8 cellular contexts compared by ENCODE assay signal in genomic region chr11:121291896-121292502, GRCh38. TPM values are rescaled to one million over a fixed set of nuclear protein-coding genes. Genes with fewer than 3 reads are reported as not detected.
A peak's percentile ranks its signal among the peaks of the same experiment; 100 is the strongest.
DNase-seq lines count a peak whose midpoint lies in the region; ATAC-seq and TF ChIP-seq lines count a peak whose summit lies in the region.

No MANE protein-coding gene starts in this region.

- 8% methylated on average over 19 of the region's 19 CpGs for WGBS in SK-N-SH (ENCODE audit: low lambda C conversion rate)

- H3K4me3 ChIP-seq in SK-N-SH (ENCODE audit: low read depth in 2 of 2, low read length in 1 of 2): peak overlapping the region; percentile 87 to 92

- H3K4me2 ChIP-seq in SK-N-SH: peak overlapping the region; percentile 86

- peaks cover 2 to 11% of the 10 kb centered on the region in 2 donors for H3K27me3 Mint-ChIP-seq in natural killer cell treated with Interleukin-12 subunit alpha and Interleukin-12 subunit beta and Interleukin-15 and Interleukin-18, amount 100 ng/mL, for 72 hours

- CTCF ChIA-PET in SK-N-SH (lab: Yijun Ruan, JAX): interaction anchor here (0.6 to 0.9 kb wide), 4 partner anchors 11 to 178 kb away, joined by 3 read pairs; no protein-coding TSS in a partner anchor

- H3K27me3 ChIP-seq in SK-N-SH (ENCODE audit: insufficient read depth): no peaks in the 10 kb centered on the region

- POLR2A ChIA-PET in SK-N-SH (lab: Yijun Ruan, JAX): interaction anchor here (0.6 to 1.2 kb wide), 4 partner anchors 9 to 693 kb away, joined by 3 to 4 read pairs (median 4); no protein-coding TSS in a partner anchor

- H3F3A ChIP-seq in SK-N-SH (replicated peaks; ENCODE audit: insufficient read depth): no peaks in the 10 kb centered on the region

- H3K4me3 Mint-ChIP-seq in natural killer cell treated with Interleukin-12 subunit alpha and Interleukin-12 subunit beta and Interleukin-15 and Interleukin-18, amount 100 ng/mL, for 72 hours: peak overlapping the region; percentile 99

- peaks cover 0 to 4% of the 10 kb centered on the region in 2 experiments; a peak in 2 of 4 replicates for H3K4me1 ChIP-seq in SK-N-SH (ENCODE audit: control insufficient read depth in 1 of 2, insufficient read depth in 2 of 2, low read depth in 1 of 2, low read length in 1 of 2)

- H3K9me3 Mint-ChIP-seq in natural killer cell treated with Interleukin-12 subunit alpha and Interleukin-12 subunit beta and Interleukin-15 and Interleukin-18, amount 100 ng/mL, for 72 hours: no peaks in the 10 kb centered on the region

- no peaks in the 10 kb centered on the region; the same call in 1 of the 2 replicates for H4K20me1 ChIP-seq in SK-N-SH (ENCODE audit: insufficient read depth)

- no peak for TF ChIP-seq RAD21 in SK-N-SH (IDR thresholded peaks at IDR 0.05; ENCODE audit: low read length)

- peak overlapping the region in 1 of 2 experiments; percentile 87; a peak in 2 of 4 replicates for H3K27ac ChIP-seq in SK-N-SH (ENCODE audit: low read depth in 2 of 2, low read length in 1 of 2)

- no peak for TF ChIP-seq EP300 in SK-N-SH (IDR thresholded peaks at IDR 0.05; ENCODE audit: borderline replicate concordance in 1 of 2, low read depth in 1 of 2, low read length in 1 of 2)

- DNase-seq in DMS53 treated with DMSO at 0.1 percent for 48 hours (lab: John Stamatoyannopoulos, UW; ENCODE audit: unreplicated experiment) (peak; percentile 79), GM20000 (ENCODE audit: low spot score) (peak; percentile 32), SK-N-SH (peak; percentile 3), GOT3 (lab: John Stamatoyannopoulos, UW) (no peak), posterior vena cava (ENCODE audit: low spot score) (no peak)
- no peak for DNase-seq in natural killer cell treated with Interleukin-12 subunit alpha and Interleukin-12 subunit beta and Interleukin-15 and Interleukin-18, amount 100 ng/mL, for 72 hours (ENCODE audit: low spot score)

- peaks cover 35% of the 10 kb centered on the region; the same call in 1 of the 2 replicates for H3K79me2 ChIP-seq in SK-N-SH (ENCODE audit: insufficient read depth)

- peaks cover 28 to 34% of the 10 kb centered on the region in 2 donors for H3K4me1 Mint-ChIP-seq in natural killer cell treated with Interleukin-12 subunit alpha and Interleukin-12 subunit beta and Interleukin-15 and Interleukin-18, amount 100 ng/mL, for 72 hours (ENCODE audit: low read depth in 2 of 2)

- no peaks in the 10 kb centered on the region for H3K9me3 ChIP-seq in SK-N-SH

- ATAC-seq in HG03565 (IDR thresholded peaks at IDR 0.05; ENCODE audit: unreplicated experiment) (peak; percentile 8), esophagus mucosa (peak; percentile 2)
- peak in 1 of 2 donors; percentile 1 for ATAC-seq in natural killer cell treated with Interleukin-12 subunit alpha and Interleukin-12 subunit beta and Interleukin-15 and Interleukin-18, amount 100 ng/mL, for 72 hours

- peak overlapping the region; percentile 91 to 100 for H3K27ac Mint-ChIP-seq in natural killer cell treated with Interleukin-12 subunit alpha and Interleukin-12 subunit beta and Interleukin-15 and Interleukin-18, amount 100 ng/mL, for 72 hours

- H3K36me3 ChIP-seq in SK-N-SH (replicated peaks in 1 of 2; ENCODE audit: control insufficient read depth in 1 of 2, insufficient read depth in 2 of 2, low read length in 1 of 2): no peaks in the 10 kb centered on the region

- intact Hi-C loops in posterior vena cava (cut with DNase I): no loop called here

- H2AFZ ChIP-seq in SK-N-SH (ENCODE audit: low read depth): peak overlapping the region; percentile 99

- TF ChIP-seq CTCF in GM20000 (IDR thresholded peaks at IDR 0.05; ENCODE audit: extremely low read depth, missing control alignments) (no peak), SK-N-SH (IDR thresholded peaks at IDR 0.05) (no peak)

- no peaks in the 10 kb centered on the region for H3K9me2 ChIP-seq in SK-N-SH

- peak overlapping the region; percentile 35 for H3K9ac ChIP-seq in SK-N-SH

- no peaks in the 10 kb centered on the region for H3K36me3 Mint-ChIP-seq in natural killer cell treated with Interleukin-12 subunit alpha and Interleukin-12 subunit beta and Interleukin-15 and Interleukin-18, amount 100 ng/mL, for 72 hours

TF ChIP-seq in SK-N-SH, 30 proteins besides CTCF, POLR2A, EP300 and RAD21:
- TF ChIP-seq FOXJ3 (CRISPR knock-in tag; IDR thresholded peaks at IDR 0.05) (0 out of 2 replicates have a peak, but pooled peaks have one; percentile 50), RFX5 (IDR thresholded peaks at IDR 0.05; ENCODE audit: low read length) (no peak), RCOR1 (IDR thresholded peaks at IDR 0.05; ENCODE audit: low read length) (no peak), YY1 (IDR thresholded peaks at IDR 0.05; ENCODE audit: low read depth) (no peak), CHD2 (IDR thresholded peaks at IDR 0.05; ENCODE audit: low read length, partially characterized antibody) (no peak), REST (IDR thresholded peaks at IDR 0.05; ENCODE audit: low read depth, low read length) (no peak)
- TF ChIP-seq, protein P1, sequence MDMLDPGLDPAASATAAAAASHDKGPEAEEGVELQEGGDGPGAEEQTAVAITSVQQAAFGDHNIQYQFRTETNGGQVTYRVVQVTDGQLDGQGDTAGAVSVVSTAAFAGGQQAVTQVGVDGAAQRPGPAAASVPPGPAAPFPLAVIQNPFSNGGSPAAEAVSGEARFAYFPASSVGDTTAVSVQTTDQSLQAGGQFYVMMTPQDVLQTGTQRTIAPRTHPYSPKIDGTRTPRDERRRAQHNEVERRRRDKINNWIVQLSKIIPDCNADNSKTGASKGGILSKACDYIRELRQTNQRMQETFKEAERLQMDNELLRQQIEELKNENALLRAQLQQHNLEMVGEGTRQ (IDR thresholded peaks at IDR 0.05; ENCODE audit: borderline replicate concordance, low read depth, low read length): no peak

RNA-seq across cellular contexts. Expression of gene SC5D, which starts 0.6 kb away (rescaled TPM):
- polyA plus RNA-seq in SK-N-SH (2012; rRNA removed): 8.9 and 14.2 TPM in 2 replicates
- 15.4 and 21.3 TPM in 2 replicates for polyA plus RNA-seq in SK-N-SH (2012; cell fraction: cytosol; rRNA removed)
- polyA plus RNA-seq in SK-N-SH (2012; cell fraction: nucleus; rRNA removed): 4.5 and 10.4 TPM in 2 replicates
- total RNA-seq in esophagus mucosa: 47.9 TPM
- total RNA-seq in natural killer cell treated with Interleukin-12 subunit alpha and Interleukin-12 subunit beta and Interleukin-15 and Interleukin-18, amount 100 ng/mL, for 72 hours: 10 to 100 TPM; 19.9 to 24.2 TPM
- 10 to 100 TPM; 21.5 to 27.4 TPM for total RNA-seq in posterior vena cava

Comparison
In these comparisons a context has a peak if more than half of its experiments do, and no peak if none do; other contexts are left out.
1. DNase-seq: peak in DMS53 treated with DMSO at 0.1 percent for 48 hours (single experiment), GM20000 (single experiment) and SK-N-SH (single experiment); none in natural killer cell treated with Interleukin-12 subunit alpha and Interleukin-12 subunit beta and Interleukin-15 and Interleukin-18, amount 100 ng/mL, for 72 hours (single experiment), GOT3 (single experiment) and posterior vena cava (single experiment).